In the genomic region with DNA sequence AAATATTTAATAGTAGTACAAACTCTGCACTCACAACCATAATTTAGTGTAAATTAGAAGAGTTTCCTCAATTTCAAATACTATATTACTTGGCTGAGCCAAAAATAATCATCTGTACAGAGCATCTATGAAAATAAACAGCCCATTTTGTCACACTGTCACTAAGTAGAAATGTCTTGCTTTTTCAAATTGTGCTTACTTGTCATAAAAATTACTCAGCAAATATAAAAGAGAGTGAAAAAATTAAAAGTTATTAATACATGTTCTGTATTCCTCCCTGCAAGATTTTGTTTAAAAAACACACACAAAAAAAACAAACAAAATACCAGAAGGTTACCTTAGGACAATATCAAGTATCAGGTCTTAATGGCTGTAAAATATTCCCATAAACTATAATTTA, we compare ENCODE assay signal across 7 cellular contexts.
"Had no signal": no experiment of that assay in that cellular context is flagged by ENCODE, and none has a peak within 500 bp of the region (broad histone marks: within the 10 kb centered on the region; RNA-seq: fewer than 3 reads in every experiment).

No MANE protein-coding gene starts in this region.

- DNase-seq: GDM1, GF-D8 had no signal

- FAIRE-seq: GM12878, GM12891, GM12892, GM18507, GM19239 had no signal

- ATAC-seq: GM12878 had no signal

- H3K4me3 ChIP-seq: GM12878 had no signal
